ENCODE assay signal across 8 cellular contexts in genomic region chr17:7582401-7583252, GRCh38. TPM values are rescaled to one million over a fixed set of nuclear protein-coding genes. Genes with fewer than 3 reads are reported as not detected.
DNase-seq lines count a peak whose midpoint lies in the region; ATAC-seq and TF ChIP-seq lines count a peak whose summit lies in the region.

No MANE protein-coding gene starts in this region.

- peak overlapping the region; percentile 75 for H3K4me3 ChIP-seq in GM12864 (ENCODE audit: low read depth, low read length)
- H3K4me3 ChIP-seq in SJSA1 = peak overlapping the region; percentile 60; the same call in 1 of the 2 replicates
- peak overlapping the region in 1 of 4 experiments; percentile 78 for H3K4me3 ChIP-seq in fibroblast of lung (replicated peaks in 1 of 4; ENCODE audit: control extremely low read depth in 1 of 4, insufficient read depth in 1 of 4, low read depth in 3 of 4, low read length in 4 of 4)
- H3K4me3 ChIP-seq in rectal smooth muscle tissue (ENCODE audit: low read length) = peak overlapping the region; percentile 73

- no peaks in the 10 kb centered on the region for H3K9me3 ChIP-seq in SJSA1 (replicated peaks)
- H3K9me3 ChIP-seq in fibroblast of lung (ENCODE audit: control insufficient read depth, insufficient read depth, low read depth, low read length) = no peaks in the 10 kb centered on the region

- no peaks in the 10 kb centered on the region for H4K20me1 ChIP-seq in fibroblast of lung (ENCODE audit: control insufficient read depth, extremely low read depth, insufficient read depth, low read length)

- peak overlapping the region; percentile 58 for H3K9ac ChIP-seq in fibroblast of lung (ENCODE audit: insufficient read depth, low read length)
- H3K9ac ChIP-seq in rectal smooth muscle tissue (ENCODE audit: low read length) = no peak overlapping the region

- H3K36me3 ChIP-seq in SJSA1 = peaks cover 60% of the 10 kb centered on the region
- H3K36me3 ChIP-seq in fibroblast of lung (ENCODE audit: control insufficient read depth, insufficient read depth, low read length) = peaks cover 21% of the 10 kb centered on the region
- peaks cover 18% of the 10 kb centered on the region for H3K36me3 ChIP-seq in rectal smooth muscle tissue (ENCODE audit: control insufficient read depth, insufficient read depth, low read length)

- no peak overlapping the region for H2AFZ ChIP-seq in fibroblast of lung (ENCODE audit: low read length)

- peak overlapping the region; percentile 98 for H3K27ac ChIP-seq in SJSA1
- H3K27ac ChIP-seq in fibroblast of lung (ENCODE audit: insufficient read depth, low read length) = peak overlapping the region; percentile 98
- peak overlapping the region; percentile 92 for H3K27ac ChIP-seq in rectal smooth muscle tissue (ENCODE audit: low read depth, low read length)

- H3K4me1 ChIP-seq in SJSA1 (replicated peaks) (peaks cover 33% of the 10 kb centered on the region), fibroblast of lung (ENCODE audit: control insufficient read depth, extremely low read depth, insufficient read depth, low read length) (peaks cover 46% of the 10 kb centered on the region), rectal smooth muscle tissue (ENCODE audit: control insufficient read depth, insufficient read depth, low read length) (peaks cover 16% of the 10 kb centered on the region)

- no peak for TF ChIP-seq CTCF in GM12864 (IDR thresholded peaks at IDR 0.05; ENCODE audit: low read depth, low read length, missing control alignments)
- TF ChIP-seq CTCF in fibroblast of lung (conservative IDR thresholded peaks at IDR 0.05 in 1 of 2, IDR thresholded peaks at IDR 0.05 in 1 of 2; ENCODE audit: low read depth in 1 of 2, low read length in 2 of 2) = no peak

- peaks cover 49% of the 10 kb centered on the region for H3K79me2 ChIP-seq in fibroblast of lung (ENCODE audit: control insufficient read depth, insufficient read depth, low read length)

- DNase-seq in GM12864 (ENCODE audit: low read depth) (no peak), SJSA1 (ENCODE audit: low read depth in 1 of 2, low spot score in 2 of 2) (no peak), fibroblast of lung (ENCODE audit: low read depth in 2 of 2) (no peak), dedifferentiated amniotic fluid mesenchymal stem cell (ENCODE audit: extremely low spot score) (no peak), DMS79 (lab: John Stamatoyannopoulos, UW) (no peak)

- ATAC-seq in GM21619 (IDR thresholded peaks at IDR 0.05; ENCODE audit: unreplicated experiment) = no peak
- ATAC-seq in GM21390 (IDR thresholded peaks at IDR 0.05; ENCODE audit: unreplicated experiment) = no peak

- H3K4me2 ChIP-seq in fibroblast of lung (ENCODE audit: extremely low read depth, insufficient read depth, low read length) = peak overlapping the region; percentile 5

- H3K27me3 ChIP-seq in SJSA1 (replicated peaks) (no peaks in the 10 kb centered on the region), fibroblast of lung (ENCODE audit: control insufficient read depth, insufficient read depth, low read length) (no peaks in the 10 kb centered on the region), rectal smooth muscle tissue (ENCODE audit: control insufficient read depth, insufficient read depth, low read length) (no peaks in the 10 kb centered on the region)

RNA-seq across cellular contexts. Expression of gene MPDU1, which starts 1.0 kb away (rescaled TPM):
- 166 and 213 TPM in 2 replicates for total RNA-seq in SJSA1 (2014; rRNA removed; shearing (Covaris generic))
- 29.5 and 51.9 TPM in 2 replicates for total RNA-seq in fibroblast of lung
- polyA plus RNA-seq in fibroblast of lung = 107 and 172 TPM in 2 replicates
- 69.8 and 100 TPM in 2 replicates for polyA plus RNA-seq in fibroblast of lung (2012)
- 214 and 261 TPM in 2 replicates for polyA minus RNA-seq in fibroblast of lung (ENCODE audit: low replicate concordance)

RNA-seq across cellular contexts. Expression of gene CD68, which starts 3.2 kb away (rescaled TPM):
- 0.31 and 5.2 TPM in 2 replicates for total RNA-seq in SJSA1 (2014; rRNA removed; shearing (Covaris generic))
- total RNA-seq in fibroblast of lung = 16.2 and 29.4 TPM in 2 replicates
- polyA plus RNA-seq in fibroblast of lung = 90.4 and 250 TPM in 2 replicates
- polyA plus RNA-seq in fibroblast of lung (2012) = 82.0 and 162 TPM in 2 replicates
- 178 and 296 TPM in 2 replicates for polyA minus RNA-seq in fibroblast of lung (ENCODE audit: low replicate concordance)

RNA-seq across cellular contexts. Expression of gene SOX15, which starts 7.3 kb away (rescaled TPM):
- not detected in 2 replicates for total RNA-seq in SJSA1 (2014; rRNA removed; shearing (Covaris generic))
- under 0.01 and 0.50 TPM in 2 replicates for total RNA-seq in fibroblast of lung
- polyA plus RNA-seq in fibroblast of lung = 0.36 and 0.78 TPM in 2 replicates
- 0.64 and 3.4 TPM in 2 replicates for polyA plus RNA-seq in fibroblast of lung (2012)
- polyA minus RNA-seq in fibroblast of lung (ENCODE audit: low replicate concordance) = 2.5 TPM in 1 of 2 replicates, not detected in the other

RNA-seq across cellular contexts. Expression of gene SENP3, which starts 20.9 kb away (rescaled TPM):
- 74.9 and 101 TPM in 2 replicates for total RNA-seq in SJSA1 (2014; rRNA removed; shearing (Covaris generic))
- 65.5 and 66.2 TPM in 2 replicates for total RNA-seq in fibroblast of lung
- polyA plus RNA-seq in fibroblast of lung = 67.6 and 118 TPM in 2 replicates
- 35.6 and 48.8 TPM in 2 replicates for polyA plus RNA-seq in fibroblast of lung (2012)
- 76.0 and 122 TPM in 2 replicates for polyA minus RNA-seq in fibroblast of lung (ENCODE audit: low replicate concordance)

RNA-seq across cellular contexts. Expression of gene TNFSF13, which starts 24.1 kb away (rescaled TPM):
- total RNA-seq in SJSA1 (2014; rRNA removed; shearing (Covaris generic)) = 0.56 and 1.3 TPM in 2 replicates
- total RNA-seq in fibroblast of lung = 1.5 and 2.0 TPM in 2 replicates
- polyA plus RNA-seq in fibroblast of lung = 2.5 and 2.8 TPM in 2 replicates
- polyA plus RNA-seq in fibroblast of lung (2012) = 2.7 and 3.6 TPM in 2 replicates
- polyA minus RNA-seq in fibroblast of lung (ENCODE audit: low replicate concordance) = 1.3 and 7.3 TPM in 2 replicates
